In genomic region chr7:30750574-30751256, GRCh38 we compare ENCODE assay signal across 9 cellular contexts. TPM values are rescaled to one million over a fixed set of nuclear protein-coding genes. Genes with fewer than 3 reads are reported as not detected.
DNase-seq lines count a peak whose midpoint lies in the region; ATAC-seq and TF ChIP-seq lines count a peak whose summit lies in the region.
"Had no signal": no experiment of that assay in that cellular context is flagged by ENCODE, and none has a peak within 500 bp of the region (broad histone marks: within the 10 kb centered on the region; RNA-seq: fewer than 3 reads in every experiment).

No MANE protein-coding gene starts in this region.

- no peak for TF ChIP-seq CTCF in heart right ventricle (IDR thresholded peaks at IDR 0.05)

- H3K27ac ChIP-seq in heart right ventricle, result peak overlapping the region; percentile 62 to 93 (median 82)

- peaks cover 0 to 7% (median 0%) of the 10 kb centered on the region in 9 donors for H3K36me3 ChIP-seq in heart right ventricle

- no peaks in the 10 kb centered on the region for H3K27me3 ChIP-seq in heart right ventricle

- DNase-seq in DMS 273 treated with DMSO at 0.1 percent for 48 hours (lab: John Stamatoyannopoulos, UW) (peak; percentile 100), amygdala (lab: John Stamatoyannopoulos, UW) (peak in 36 of 56 donors; percentile 4 to 75 (median 36)), heart right ventricle (peak; percentile 73 to 83), putamen (ENCODE audit: low spot score) (peak; percentile 37)
- no peak for DNase-seq in stimulated activated naive CD4-positive, alpha-beta T cell (lab: John Stamatoyannopoulos, UW)
- no peak for DNase-seq in stimulated activated CD4-positive, alpha-beta T cell treated with anti-CD3 and anti-CD28 coated beads, Interleukin-4, amount 100 ng/mL, for 4 hours

- 39 to 44% methylated on average over 11 of the region's 11 CpGs for WGBS in heart right ventricle, 2 donors

- peak overlapping the region in 5 of 10 donors; percentile 53 to 59 (median 56) for H3K4me3 ChIP-seq in heart right ventricle

- intact Hi-C loops in heart right ventricle (cut with DNase I), result loop anchor here in 2 of 10 donors (5.0 kb wide), 2 partner anchors 167 to 187 kb away; no protein-coding TSS in a partner anchor

- H3K4me1 ChIP-seq in heart right ventricle, result peaks cover 16 to 69% (median 46%) of the 10 kb centered on the region in 9 donors

- peaks cover 0 to 10% (median 0%) of the 10 kb centered on the region in 11 donors for H3K9me3 ChIP-seq in heart right ventricle

- ATAC-seq in heart right ventricle (peak; percentile 65 to 84 (median 76)), HG02588 (IDR thresholded peaks at IDR 0.05; ENCODE audit: unreplicated experiment) (no peak), GM19324 (IDR thresholded peaks at IDR 0.05; ENCODE audit: low FRiP score, unreplicated experiment) (no peak)

RNA-seq across cellular contexts. Expression of gene INMT, which starts 1.2 kb away (rescaled TPM):
- total RNA-seq in heart right ventricle, result 10 to 100 TPM; 12.3 to 57.3 (median 26.9) TPM
- polyA plus RNA-seq in heart right ventricle, result 10 to 100 TPM; 14.2 to 56.3 TPM
- total RNA-seq: kidney epithelial cell had no signal

RNA-seq across cellular contexts. Expression of gene MINDY4, which starts 20.5 kb away (rescaled TPM):
- 1 to 10 TPM; 2.1 to 5.4 (median 3.2) TPM for total RNA-seq in heart right ventricle
- polyA plus RNA-seq in heart right ventricle, result 1 to 10 TPM; 1.9 to 2.4 TPM

Comparison
In these comparisons a context has a peak if more than half of its experiments do, and no peak if none do; other contexts are left out.
1. DNase-seq: peak in DMS 273 treated with DMSO at 0.1 percent for 48 hours (single experiment), amygdala (36 of 56), heart right ventricle (2 of 2) and putamen (single experiment); none in stimulated activated naive CD4-positive, alpha-beta T cell (0 of 6) and stimulated activated CD4-positive, alpha-beta T cell treated with anti-CD3 and anti-CD28 coated beads, Interleukin-4, amount 100 ng/mL, for 4 hours (0 of 2).
2. ATAC-seq: peak in heart right ventricle (8 of 8); none in HG02588 (single experiment) and GM19324 (single experiment).